In the genomic region with DNA sequence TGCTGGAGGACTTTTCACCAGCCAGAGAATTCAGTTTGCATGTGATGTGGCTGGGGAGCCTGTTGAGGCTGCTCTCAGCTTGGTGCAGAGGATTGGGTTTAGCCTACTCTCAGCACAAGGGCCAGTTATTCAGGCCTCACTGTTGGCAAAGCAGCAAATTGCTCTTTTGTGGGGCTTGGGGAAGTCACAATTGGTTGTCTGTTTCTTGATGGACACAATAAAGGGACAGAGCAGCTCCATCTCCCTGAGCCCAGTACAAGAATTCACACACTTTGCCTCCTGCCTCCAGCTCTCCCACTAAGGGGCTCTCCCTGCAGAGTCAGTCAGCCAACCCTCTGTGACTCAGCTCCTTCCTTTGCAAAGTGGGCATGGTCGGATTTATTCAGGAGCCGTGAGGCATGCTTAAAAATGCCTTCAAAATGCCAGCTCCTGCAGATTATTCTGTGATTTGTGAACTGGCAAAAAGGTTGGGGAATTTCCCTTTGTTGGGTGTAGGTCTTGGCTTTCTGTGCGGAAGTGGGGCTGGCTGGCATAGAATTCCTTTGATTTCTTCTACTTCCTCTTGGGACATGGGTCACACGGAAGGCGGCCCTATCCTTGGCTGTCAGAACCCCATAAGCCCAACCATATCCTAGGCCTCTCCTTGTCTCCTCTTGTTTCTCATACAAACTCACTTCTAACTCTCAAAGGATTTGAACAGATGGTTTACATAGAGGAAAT, we compare ENCODE assay signal across 1 cellular context.
TF ChIP-seq lines count a peak whose summit lies in the region.

No MANE protein-coding gene starts in this region.

TF ChIP-seq in GM23338, 12 proteins besides CTCF, POLR2A, EP300 and RAD21 (continued from another document):
- TF ChIP-seq ZNF462 (CRISPR knock-in tag; IDR thresholded peaks at IDR 0.05): no peak
